1 cellular context compared by ENCODE assay signal in the genomic region with DNA sequence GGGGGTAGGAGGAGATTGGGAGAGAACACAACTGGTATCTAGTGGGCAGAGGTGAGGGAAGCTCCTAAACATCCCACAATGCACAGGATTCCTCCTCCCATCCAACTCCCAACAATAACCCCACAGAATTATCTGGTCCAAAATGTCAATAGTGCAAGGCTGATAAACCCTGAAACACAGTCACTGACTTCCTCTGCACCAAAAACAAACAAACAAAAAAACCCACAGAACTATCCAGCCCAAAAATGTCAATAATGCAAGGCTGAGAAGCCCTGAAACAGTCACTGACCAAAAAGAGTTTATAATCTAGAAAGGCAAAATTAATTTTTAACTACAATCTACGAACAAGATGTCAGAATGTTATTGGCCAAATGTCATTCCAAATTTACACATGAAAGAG.
TF ChIP-seq lines count a peak whose summit lies in the region.

No MANE protein-coding gene starts in this region.

TF ChIP-seq in WTC11, 78 proteins besides CTCF, POLR2A, EP300 and RAD21 (continued from another document):
- no peak for TF ChIP-seq SMAD3 (CRISPR knock-in tag; IDR thresholded peaks at IDR 0.05; ENCODE audit: borderline replicate concordance)
- no peak for TF ChIP-seq NFATC4 (CRISPR knock-in tag; IDR thresholded peaks at IDR 0.05)
- TF ChIP-seq NR1H2 (CRISPR knock-in tag; IDR thresholded peaks at IDR 0.05) = no peak
- no peak for TF ChIP-seq GRHL2 (CRISPR knock-in tag; IDR thresholded peaks at IDR 0.05; ENCODE audit: insufficient replicate concordance, severe bottlenecking)
- TF ChIP-seq, protein P1, sequence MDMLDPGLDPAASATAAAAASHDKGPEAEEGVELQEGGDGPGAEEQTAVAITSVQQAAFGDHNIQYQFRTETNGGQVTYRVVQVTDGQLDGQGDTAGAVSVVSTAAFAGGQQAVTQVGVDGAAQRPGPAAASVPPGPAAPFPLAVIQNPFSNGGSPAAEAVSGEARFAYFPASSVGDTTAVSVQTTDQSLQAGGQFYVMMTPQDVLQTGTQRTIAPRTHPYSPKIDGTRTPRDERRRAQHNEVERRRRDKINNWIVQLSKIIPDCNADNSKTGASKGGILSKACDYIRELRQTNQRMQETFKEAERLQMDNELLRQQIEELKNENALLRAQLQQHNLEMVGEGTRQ (CRISPR knock-in tag; IDR thresholded peaks at IDR 0.05) = no peak
- TF ChIP-seq, protein P2, sequence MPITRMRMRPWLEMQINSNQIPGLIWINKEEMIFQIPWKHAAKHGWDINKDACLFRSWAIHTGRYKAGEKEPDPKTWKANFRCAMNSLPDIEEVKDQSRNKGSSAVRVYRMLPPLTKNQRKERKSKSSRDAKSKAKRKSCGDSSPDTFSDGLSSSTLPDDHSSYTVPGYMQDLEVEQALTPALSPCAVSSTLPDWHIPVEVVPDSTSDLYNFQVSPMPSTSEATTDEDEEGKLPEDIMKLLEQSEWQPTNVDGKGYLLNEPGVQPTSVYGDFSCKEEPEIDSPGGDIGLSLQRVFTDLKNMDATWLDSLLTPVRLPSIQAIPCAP (CRISPR knock-in tag; IDR thresholded peaks at IDR 0.05) = no peak
